In the genomic region with DNA sequence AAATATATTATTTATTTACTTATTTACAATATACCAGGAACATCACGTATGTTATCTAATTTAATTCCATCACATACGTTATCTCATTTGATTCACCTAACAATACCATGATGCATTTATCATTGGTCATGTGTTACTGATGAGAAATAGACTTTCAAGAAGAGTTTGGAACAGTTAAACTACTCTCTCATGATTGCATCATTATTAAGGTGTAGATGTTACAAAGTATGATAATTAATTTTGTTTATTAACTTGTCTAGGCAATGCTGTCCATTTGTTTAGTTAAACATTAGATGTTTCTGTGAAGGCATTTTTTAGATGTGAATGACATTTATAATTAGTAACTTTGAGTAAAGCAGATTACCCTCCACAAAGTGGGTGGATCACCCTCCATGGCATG, we compare ENCODE assay signal across 31 cellular contexts. TPM values are rescaled to one million over a fixed set of nuclear protein-coding genes. Genes with fewer than 3 reads are reported as not detected.
"Had no signal": no experiment of that assay in that cellular context is flagged by ENCODE, and none has a peak within 500 bp of the region (broad histone marks: within the 10 kb centered on the region; RNA-seq: fewer than 3 reads in every experiment).

No MANE protein-coding gene starts in this region.

- ATAC-seq: activated CD8-positive, alpha-beta memory T cell treated with anti-CD3 and anti-CD28 coated beads, Interleukin-2, amount 10 ng/mL, durations not matched to agents 7 days and 5 days; activated CD8-positive, alpha-beta T cell treated with anti-CD3 and anti-CD28 coated beads, Interleukin-2, amount 10 ng/mL, durations not matched to agents 7 days and 5 days; activated naive CD8-positive, alpha-beta T cell treated with anti-CD3 and anti-CD28 coated beads, Interleukin-2, amount 50 U/mL, for 24 hours had no signal

- DNase-seq: activated B cell treated with CpG ODN at 0.5 μM for 24 hours; activated CD4-positive, alpha-beta memory T cell treated with anti-CD3 and anti-CD28 coated beads, Interleukin-2, amount 10 ng/mL, durations not matched to agents 7 days and 5 days; activated CD4-positive, alpha-beta T cell treated with anti-CD3 and anti-CD28 coated beads for 4 hours; activated CD4-positive, alpha-beta T cell treated with anti-CD3 and anti-CD28 coated beads, Interleukin-2, amount 10 ng/mL, durations not matched to agents 7 days and 5 days; activated CD4-positive, alpha-beta T cell treated with anti-CD3 and anti-CD28 coated beads, Interleukin-2, amount 50 U/mL, for 48 hours; activated CD4-positive, CD25-positive, alpha-beta regulatory T cell treated with anti-CD3 and anti-CD28 coated beads, Interleukin-2, amount 50 U/mL, for 72 hours; activated CD8-positive, alpha-beta memory T cell treated with anti-CD3 and anti-CD28 coated beads for 24 hours; activated CD8-positive, alpha-beta memory T cell treated with anti-CD3 and anti-CD28 coated beads, Interleukin-2, amount 10 ng/mL, durations not matched to agents 7 days and 5 days; activated CD8-positive, alpha-beta memory T cell treated with anti-CD3 and anti-CD28 coated beads, Interleukin-2, amount 50 U/mL, for 48 hours; activated CD8-positive, alpha-beta T cell treated with anti-CD3 and anti-CD28 coated beads, Interleukin-2, amount 10 ng/mL, durations not matched to agents 7 days and 5 days; activated effector memory CD4-positive, alpha-beta T cell treated with Interleukin-2 at 50 U/mL for 16 hours; activated gamma-delta T cell; activated naive CD4-positive, alpha-beta T cell treated with anti-CD3 and anti-CD28 coated beads, Interleukin-2, amount 10 ng/mL, durations not matched to agents 7 days and 5 days; activated naive CD4-positive, alpha-beta T cell treated with Interleukin-2 at 50 U/mL for 16 hours; activated naive CD8-positive, alpha-beta T cell treated with anti-CD3 and anti-CD28 coated beads, Interleukin-2, amount 10 ng/mL, durations not matched to agents 7 days and 5 days; activated naive CD8-positive, alpha-beta T cell treated with anti-CD3 and anti-CD28 coated beads, Interleukin-2, amount 50 U/mL, for 24 hours; activated T-cell treated with anti-CD3 and anti-CD28 coated beads, Interleukin-2, amount 50 U/mL, for 24 hours; activated T-cell treated with anti-CD3 and anti-CD28 coated beads, Interleukin-2, amount 50 U/mL, for 48 hours; amygdala; anterior cingulate cortex; caudate nucleus; cerebellar nuclear complex; T-helper 1 cell; T-helper 2 cell; T-helper 9 cell had no signal

- H3K27me3 ChIP-seq: ascending aorta, cardiac muscle cell had no signal

- H3K4me1 ChIP-seq: ascending aorta had no signal

- H3K36me3 ChIP-seq: ascending aorta, cardiac muscle cell had no signal

- H3K9me3 ChIP-seq: ascending aorta had no signal

- H3K27ac ChIP-seq: ascending aorta, cardiac muscle cell, VCaP had no signal

- FAIRE-seq: bronchial epithelial cell, TTC549 had no signal

- H3K4me3 ChIP-seq: ascending aorta, cardiac muscle cell had no signal

RNA-seq across cellular contexts. Expression of a gene that starts 32.0 kb away (rescaled TPM):
- total RNA-seq: activated B cell treated with CpG ODN at 0.5 μM for 24 hours; activated CD4-positive, alpha-beta memory T cell treated with anti-CD3 and anti-CD28 coated beads, Interleukin-2, amount 10 ng/mL, durations not matched to agents 7 days and 5 days; activated CD4-positive, alpha-beta T cell treated with anti-CD3 and anti-CD28 coated beads, Interleukin-2, amount 10 ng/mL, durations not matched to agents 7 days and 5 days; activated CD8-positive, alpha-beta memory T cell treated with anti-CD3 and anti-CD28 coated beads, Interleukin-2, amount 10 ng/mL, durations not matched to agents 7 days and 5 days; activated CD8-positive, alpha-beta T cell treated with anti-CD3 and anti-CD28 coated beads, Interleukin-2, amount 10 ng/mL, durations not matched to agents 7 days and 5 days; activated naive CD8-positive, alpha-beta T cell treated with anti-CD3 and anti-CD28 coated beads, Interleukin-2, amount 10 ng/mL, durations not matched to agents 7 days and 5 days; ascending aorta; bronchial epithelial cell; chondrocyte had no signal
- polyA plus RNA-seq: cardiac muscle cell had no signal
